8 cellular contexts compared by ENCODE assay signal in genomic region chr15:98647026-98647773, GRCh38. TPM values are rescaled to one million over a fixed set of nuclear protein-coding genes. Genes with fewer than 3 reads are reported as not detected.
DNase-seq lines count a peak whose midpoint lies in the region; ATAC-seq and TF ChIP-seq lines count a peak whose summit lies in the region.

No MANE protein-coding gene starts in this region.

- H3K9me3 ChIP-seq in PC-3 (ENCODE audit: low read length): no peaks in the 10 kb centered on the region
- H3K9me3 ChIP-seq in fibroblast of lung (ENCODE audit: control insufficient read depth, insufficient read depth, low read depth, low read length): no peaks in the 10 kb centered on the region
- no peaks in the 10 kb centered on the region for H3K9me3 ChIP-seq in suprapubic skin

- no peaks in the 10 kb centered on the region for H3K9me2 ChIP-seq in PC-3 (replicated peaks; ENCODE audit: low read length)

- H3K4me2 ChIP-seq in PC-3 (ENCODE audit: low read length): peak overlapping the region; percentile 92
- peak overlapping the region; percentile 95 for H3K4me2 ChIP-seq in fibroblast of lung (ENCODE audit: extremely low read depth, insufficient read depth, low read length)

- intact Hi-C loops in PC-3 (cut with micrococcal nuclease) (loop anchor here (5.0 kb wide), 2 partner anchors 130 to 205 kb away; no protein-coding TSS in a partner anchor), natural killer cell (cut with micrococcal nuclease) (no loop called here)
- intact Hi-C loops in activated T-helper 1 cell treated with anti-CD3 and anti-CD28 coated beads, Interleukin-12 subunit alpha, Interleukin-12 subunit beta, Interleukin-2, Interleukin-4 antibody, amounts not matched to agents 30 ng/mL and 10 ng/mL and 1 ng/mL, durations not matched to agents 14 hours and 24 hours and 36 hours (cut with micrococcal nuclease): loop anchor here (2.0 to 5.0 kb wide), 7 partner anchors 204 to 1950 kb away; partner anchors contain the start of genes ARRDC4 and LRRC28

- H3K9ac ChIP-seq in PC-3 (ENCODE audit: low read length) (peak overlapping the region; percentile 65), fibroblast of lung (ENCODE audit: insufficient read depth, low read length) (peak overlapping the region; percentile 51)

- H3K36me3 ChIP-seq in PC-3 (ENCODE audit: low read depth, low read length) (no peaks in the 10 kb centered on the region), fibroblast of lung (ENCODE audit: control insufficient read depth, insufficient read depth, low read length) (no peaks in the 10 kb centered on the region), suprapubic skin (no peaks in the 10 kb centered on the region)

- H3K36me3 Mint-ChIP-seq in activated T-helper 1 cell treated with anti-CD3 and anti-CD28 coated beads, Interleukin-12 subunit alpha, Interleukin-12 subunit beta, Interleukin-2, Interleukin-4 antibody, amounts not matched to agents 30 ng/mL and 10 ng/mL and 1 ng/mL, durations not matched to agents 14 hours and 24 hours and 36 hours (ENCODE audit: low read depth): peaks cover 2% of the 10 kb centered on the region
- H3K36me3 Mint-ChIP-seq in natural killer cell: no peaks in the 10 kb centered on the region

- no peaks in the 10 kb centered on the region for H4K20me1 ChIP-seq in PC-3 (ENCODE audit: low read length)
- no peaks in the 10 kb centered on the region for H4K20me1 ChIP-seq in fibroblast of lung (ENCODE audit: control insufficient read depth, extremely low read depth, insufficient read depth, low read length)

- H3K4me1 ChIP-seq in PC-3 (ENCODE audit: insufficient read depth, low read length) (no peaks in the 10 kb centered on the region), fibroblast of lung (ENCODE audit: control insufficient read depth, extremely low read depth, insufficient read depth, low read length) (peaks cover 6% of the 10 kb centered on the region), suprapubic skin (peaks cover 30% of the 10 kb centered on the region)

- no peaks in the 10 kb centered on the region for H3K9me3 Mint-ChIP-seq in activated T-helper 1 cell treated with anti-CD3 and anti-CD28 coated beads, Interleukin-12 subunit alpha, Interleukin-12 subunit beta, Interleukin-2, Interleukin-4 antibody, amounts not matched to agents 30 ng/mL and 10 ng/mL and 1 ng/mL, durations not matched to agents 14 hours and 24 hours and 36 hours
- H3K9me3 Mint-ChIP-seq in natural killer cell: no peaks in the 10 kb centered on the region

- CTCF ChIA-PET in PC-3 (lab: Charles Lee): interaction anchor here (0.5 to 1.0 kb wide), 3 partner anchors 8 to 204 kb away, joined by 3 to 5 read pairs (median 4); no protein-coding TSS in a partner anchor

- POLR2A ChIA-PET in PC-3 (lab: Charles Lee; ENCODE audit: unreplicated experiment): interaction anchor here (0.6 kb wide), 1 partner anchor 50 kb away, joined by 3 read pairs; no protein-coding TSS in a partner anchor

- peak overlapping the region; percentile 83 for H2AFZ ChIP-seq in PC-3 (ENCODE audit: low read length)
- H2AFZ ChIP-seq in fibroblast of lung (ENCODE audit: low read length): peak overlapping the region; percentile 70

- H3F3A ChIP-seq in PC-3 (ENCODE audit: low read length, unreplicated experiment): no peaks in the 10 kb centered on the region

- peak overlapping the region; percentile 84 for H3K4me3 ChIP-seq in PC-3 (ENCODE audit: low read length)
- H3K4me3 ChIP-seq in fibroblast of lung (replicated peaks in 1 of 4; ENCODE audit: control extremely low read depth in 1 of 4, insufficient read depth in 1 of 4, low read depth in 3 of 4, low read length in 4 of 4): peak overlapping the region; percentile 68 to 84 (median 74)
- H3K4me3 ChIP-seq in suprapubic skin: peak overlapping the region; percentile 82

- no peak; the same call in 1 of the 2 replicates for TF ChIP-seq CTCF in PC-3 (conservative IDR thresholded peaks at IDR 0.05; ENCODE audit: low read depth, low read length)
- TF ChIP-seq CTCF in fibroblast of lung (conservative IDR thresholded peaks at IDR 0.05 in 1 of 2, IDR thresholded peaks at IDR 0.05 in 1 of 2; ENCODE audit: low read depth in 1 of 2, low read length in 2 of 2): peak in 1 of 2 donors; percentile 25
- TF ChIP-seq CTCF in natural killer cell (IDR thresholded peaks at IDR 0.05): peak; percentile 61
- peak; percentile 32 to 72 for TF ChIP-seq CTCF in suprapubic skin (IDR thresholded peaks at IDR 0.05)

- DNase-seq in AG20443 (ENCODE audit: low spot score) (peak; percentile 80), PC-3 (peak; percentile 39), fibroblast of lung (ENCODE audit: low read depth in 2 of 2) (peak; percentile 64 to 66), natural killer cell (peak; percentile 69), suprapubic skin (ENCODE audit: low spot score in 2 of 2) (peak; percentile 79 to 83)
- DNase-seq in activated T-helper 1 cell treated with anti-CD3 and anti-CD28 coated beads, Interleukin-12 subunit alpha, Interleukin-12 subunit beta, Interleukin-2, Interleukin-4 antibody, amounts not matched to agents 30 ng/mL and 10 ng/mL and 1 ng/mL, durations not matched to agents 14 hours and 24 hours and 36 hours (ENCODE audit: low spot score): peak; percentile 57

- peak overlapping the region; percentile 71 for H3K27ac Mint-ChIP-seq in activated T-helper 1 cell treated with anti-CD3 and anti-CD28 coated beads, Interleukin-12 subunit alpha, Interleukin-12 subunit beta, Interleukin-2, Interleukin-4 antibody, amounts not matched to agents 30 ng/mL and 10 ng/mL and 1 ng/mL, durations not matched to agents 14 hours and 24 hours and 36 hours
- H3K27ac Mint-ChIP-seq in natural killer cell: peak overlapping the region; percentile 67 to 73

- H3K27me3 ChIP-seq in PC-3 (ENCODE audit: low read length) (peaks cover 75% of the 10 kb centered on the region), fibroblast of lung (ENCODE audit: control insufficient read depth, insufficient read depth, low read length) (peaks cover 10% of the 10 kb centered on the region), suprapubic skin (peaks cover 46% of the 10 kb centered on the region)

- no peak for TF ChIP-seq POLR2A in suprapubic skin (IDR thresholded peaks at IDR 0.05)

- H3K79me2 ChIP-seq in PC-3 (ENCODE audit: low read length): peaks cover 29% of the 10 kb centered on the region
- H3K79me2 ChIP-seq in fibroblast of lung (ENCODE audit: control insufficient read depth, insufficient read depth, low read length): peaks cover 28% of the 10 kb centered on the region

- ATAC-seq in GM18909 (IDR thresholded peaks at IDR 0.05; ENCODE audit: poor library complexity, unreplicated experiment): peak; percentile 53
- peak; percentile 57 for ATAC-seq in HG03354 (IDR thresholded peaks at IDR 0.05; ENCODE audit: poor library complexity, severe bottlenecking, unreplicated experiment)
- ATAC-seq in PC-3: peak; percentile 29
- peak; percentile 28 to 49 (median 39) for ATAC-seq in natural killer cell

- H3K27ac ChIP-seq in PC-3 (ENCODE audit: low read length): no peak overlapping the region
- H3K27ac ChIP-seq in fibroblast of lung (ENCODE audit: insufficient read depth, low read length): no peak overlapping the region
- peak overlapping the region; percentile 97 for H3K27ac ChIP-seq in suprapubic skin

- H3K4me1 Mint-ChIP-seq in activated T-helper 1 cell treated with anti-CD3 and anti-CD28 coated beads, Interleukin-12 subunit alpha, Interleukin-12 subunit beta, Interleukin-2, Interleukin-4 antibody, amounts not matched to agents 30 ng/mL and 10 ng/mL and 1 ng/mL, durations not matched to agents 14 hours and 24 hours and 36 hours (ENCODE audit: low read depth): peaks cover 26% of the 10 kb centered on the region
- peaks cover 20 to 27% of the 10 kb centered on the region in 2 donors for H3K4me1 Mint-ChIP-seq in natural killer cell

- under 1% methylated on average over 33 of the region's 77 CpGs for WGBS in suprapubic skin

- H3K27me3 Mint-ChIP-seq in activated T-helper 1 cell treated with anti-CD3 and anti-CD28 coated beads, Interleukin-12 subunit alpha, Interleukin-12 subunit beta, Interleukin-2, Interleukin-4 antibody, amounts not matched to agents 30 ng/mL and 10 ng/mL and 1 ng/mL, durations not matched to agents 14 hours and 24 hours and 36 hours (ENCODE audit: insufficient read depth): peaks cover 48% of the 10 kb centered on the region
- peaks cover 31% of the 10 kb centered on the region in 2 donors for H3K27me3 Mint-ChIP-seq in natural killer cell (ENCODE audit: low read depth in 2 of 2)

- no TSS peak for BruUV-seq in PC-3 (replicated peaks; lab: Mats Ljungman, UMichigan)

- no peak for TF ChIP-seq EP300 in suprapubic skin (IDR thresholded peaks at IDR 0.05)

- peak overlapping the region; percentile 83 for H3K4me3 Mint-ChIP-seq in activated T-helper 1 cell treated with anti-CD3 and anti-CD28 coated beads, Interleukin-12 subunit alpha, Interleukin-12 subunit beta, Interleukin-2, Interleukin-4 antibody, amounts not matched to agents 30 ng/mL and 10 ng/mL and 1 ng/mL, durations not matched to agents 14 hours and 24 hours and 36 hours
- peak overlapping the region; percentile 88 for H3K4me3 Mint-ChIP-seq in natural killer cell

RNA-seq across cellular contexts. Expression of gene IGF1R, which starts 1.1 kb away (rescaled TPM):
- total RNA-seq in PC-3 (2014; rRNA removed) (3.8 and 15.8 TPM in 2 replicates), fibroblast of lung (16.7 and 28.6 TPM in 2 replicates), natural killer cell (10 to 100 TPM; 47.3 to 50.7 (median 49.0) TPM), suprapubic skin (100 to 1,000 TPM in 2 of 4 donors, 10 to 100 TPM in 2; 87.8 to 173 (median 107) TPM)
- total RNA-seq in activated T-helper 1 cell treated with anti-CD3 and anti-CD28 coated beads, Interleukin-12 subunit alpha, Interleukin-12 subunit beta, Interleukin-2, Interleukin-4 antibody, amounts not matched to agents 30 ng/mL and 10 ng/mL and 1 ng/mL, durations not matched to agents 14 hours and 24 hours and 36 hours: 38.7 and 39.8 TPM in 2 replicates
- polyA plus RNA-seq in fibroblast of lung: 12.8 and 14.6 TPM in 2 replicates
- 16.0 and 27.0 TPM in 2 replicates for polyA plus RNA-seq in fibroblast of lung (2012)
- polyA minus RNA-seq in fibroblast of lung (ENCODE audit: low replicate concordance): 123 and 128 TPM in 2 replicates
